9 cellular contexts compared by ENCODE assay signal in the genomic region with DNA sequence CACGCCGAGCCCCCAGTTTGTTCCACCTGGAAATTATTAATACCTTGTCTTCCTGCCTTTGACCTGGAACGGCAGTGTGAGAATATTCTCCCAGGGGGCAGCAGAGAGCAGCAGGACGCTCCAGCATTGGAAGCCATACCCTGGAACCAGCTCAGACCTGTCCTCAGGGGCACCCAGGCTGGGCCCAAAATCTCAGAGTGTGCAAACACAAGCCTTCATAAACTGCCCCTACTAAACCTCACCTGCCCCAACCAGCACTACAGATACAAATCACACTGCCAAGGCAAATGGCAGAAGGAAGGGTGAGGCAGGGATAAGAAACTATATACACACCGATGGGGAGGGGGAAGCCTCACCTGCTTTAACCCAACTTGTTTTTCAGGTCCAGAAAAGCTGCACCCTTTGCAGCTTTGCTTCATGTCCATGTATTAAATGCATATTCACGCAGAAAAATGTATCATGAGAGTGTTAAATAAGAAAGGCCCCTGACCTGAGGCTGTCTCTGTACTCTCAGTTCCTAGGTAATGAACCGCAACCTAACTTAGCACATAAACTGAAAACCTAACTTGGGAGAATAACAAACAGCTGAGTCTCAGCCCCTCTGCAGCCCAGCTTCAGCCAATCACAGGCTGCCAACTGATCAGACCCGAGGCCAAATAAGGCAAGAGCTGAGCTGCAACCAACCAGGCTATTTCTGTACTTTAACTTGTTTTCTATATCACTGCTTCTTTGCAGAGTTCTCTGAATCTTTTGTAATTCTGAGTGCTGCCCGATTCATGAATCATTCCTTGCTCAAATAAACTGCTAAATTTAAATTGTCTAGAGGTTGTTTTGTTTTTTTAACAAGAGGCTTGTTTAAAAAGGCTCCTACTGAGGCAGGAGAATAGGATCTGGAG.
DNase-seq lines count a peak whose midpoint lies in the region; ATAC-seq, FAIRE-seq and TF ChIP-seq lines count a peak whose summit lies in the region.
"Had no signal": no experiment of that assay in that cellular context is flagged by ENCODE, and none has a peak within 500 bp of the region (broad histone marks: within the 10 kb centered on the region; RNA-seq: fewer than 3 reads in every experiment).

No MANE protein-coding gene starts in this region.

- H3K27ac ChIP-seq in pancreas, result no peak overlapping the region

- no peaks in the 10 kb centered on the region for H3K9me3 ChIP-seq in pancreas

- DNase-seq in DMS153 (lab: John Stamatoyannopoulos, UW) (peak; percentile 46), HK-2 (ENCODE audit: unreplicated experiment) (peak; percentile 58), NOMO-1 treated with dmso at 0.1 percent for 144 hours (lab: John Stamatoyannopoulos, UW; ENCODE audit: unreplicated experiment) (peak; percentile 51), activated T-cell treated with anti-CD3 and anti-CD28 coated beads for 24 hours (ENCODE audit: low read depth) (peak; percentile 35), fibroblast of pulmonary artery (ENCODE audit: low read depth) (peak; percentile 66), pancreas (peak; percentile 30 to 82 (median 64)), ureter (ENCODE audit: low spot score) (peak; percentile 90)

- H3K4me3 ChIP-seq in fibroblast of pulmonary artery (replicated peaks; ENCODE audit: low read depth, low read length), result no peak overlapping the region
- H3K4me3 ChIP-seq in pancreas, result no peak overlapping the region

- intact Hi-C loops in pancreas (cut with DNase I), result loop anchor here in 1 of 3 donors (10.0 kb wide), 1 partner anchor 163 kb away; no protein-coding TSS in a partner anchor

- ATAC-seq in GM21360 (IDR thresholded peaks at IDR 0.05; ENCODE audit: unreplicated experiment) (peak; percentile 77), pancreas (peak; percentile 87 to 99 (median 95))

- 44 to 45% methylated on average over 9 of the region's 9 CpGs for WGBS in pancreas, 2 donors

- TF ChIP-seq CTCF in fibroblast of pulmonary artery (IDR thresholded peaks at IDR 0.05; ENCODE audit: low read length, missing control alignments) (peak; percentile 86), pancreas (IDR thresholded peaks at IDR 0.05) (peak; percentile 49 to 88 (median 76))

- FAIRE-seq in pancreas (lab: Jason Lieb, UNC), result no peak
- FAIRE-seq: frontal cortex had no signal

- H3K36me3 ChIP-seq in pancreas, result no peaks in the 10 kb centered on the region

- no peaks in the 10 kb centered on the region for H3K4me1 ChIP-seq in pancreas

- no peaks in the 10 kb centered on the region for H3K27me3 ChIP-seq in pancreas

Comparison
In these comparisons a context has a peak if more than half of its experiments do, and no peak if none do; other contexts are left out.
1. DNase-seq: peak in every context shown above with its lines; median percentile 90 in ureter; 66 in fibroblast of pulmonary artery; 64 in pancreas; 58 in HK-2; 51 in NOMO-1 treated with dmso at 0.1 percent for 144 hours; 46 in DMS153; 35 in activated T-cell treated with anti-CD3 and anti-CD28 coated beads for 24 hours.